1 cellular context compared by ENCODE assay signal in the genomic region with DNA sequence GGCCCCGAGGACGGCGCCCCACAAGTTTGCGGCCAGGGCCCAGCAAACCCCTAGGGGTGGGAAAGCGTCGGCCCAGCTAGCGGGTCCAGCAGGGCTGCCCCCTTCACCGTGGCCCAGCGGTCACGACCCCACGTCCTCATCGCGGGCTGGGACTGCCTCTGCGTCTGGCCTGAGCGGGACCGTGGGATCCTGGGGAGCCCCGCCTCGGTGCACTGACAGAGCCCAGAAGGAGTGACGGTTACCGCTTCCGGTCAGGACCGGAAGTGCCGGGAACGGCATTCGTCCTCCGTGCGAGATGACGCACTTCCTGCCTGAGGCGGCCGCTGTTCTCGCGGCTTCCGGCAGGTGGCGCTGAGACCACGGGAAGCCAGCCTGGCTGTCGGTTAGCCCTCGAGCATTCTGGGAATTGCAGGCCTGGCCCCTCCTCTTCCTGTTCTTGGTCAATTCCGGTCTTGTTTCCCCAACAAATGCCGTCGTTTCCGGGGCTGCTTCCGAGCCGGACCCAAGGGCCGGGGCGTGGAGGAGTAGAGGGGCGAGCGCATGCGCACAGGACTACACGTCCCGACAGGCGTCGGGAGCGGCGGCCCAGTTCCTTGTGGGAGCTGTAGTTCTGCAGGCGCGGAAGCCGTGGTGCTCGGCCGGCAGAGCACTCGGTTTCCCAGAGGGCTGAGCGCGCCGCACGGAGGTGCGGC.
TF ChIP-seq lines count a peak whose summit lies in the region.

TSSC4 (plus strand) TSS at position 682 of the 692 bp plus-strand sequence. CDS start 1,884 bp downstream, outside the sequence.

TF ChIP-seq in WTC11, 78 proteins besides CTCF, POLR2A, EP300 and RAD21 (continued from another document and continues in another):
- TF ChIP-seq, protein P1, sequence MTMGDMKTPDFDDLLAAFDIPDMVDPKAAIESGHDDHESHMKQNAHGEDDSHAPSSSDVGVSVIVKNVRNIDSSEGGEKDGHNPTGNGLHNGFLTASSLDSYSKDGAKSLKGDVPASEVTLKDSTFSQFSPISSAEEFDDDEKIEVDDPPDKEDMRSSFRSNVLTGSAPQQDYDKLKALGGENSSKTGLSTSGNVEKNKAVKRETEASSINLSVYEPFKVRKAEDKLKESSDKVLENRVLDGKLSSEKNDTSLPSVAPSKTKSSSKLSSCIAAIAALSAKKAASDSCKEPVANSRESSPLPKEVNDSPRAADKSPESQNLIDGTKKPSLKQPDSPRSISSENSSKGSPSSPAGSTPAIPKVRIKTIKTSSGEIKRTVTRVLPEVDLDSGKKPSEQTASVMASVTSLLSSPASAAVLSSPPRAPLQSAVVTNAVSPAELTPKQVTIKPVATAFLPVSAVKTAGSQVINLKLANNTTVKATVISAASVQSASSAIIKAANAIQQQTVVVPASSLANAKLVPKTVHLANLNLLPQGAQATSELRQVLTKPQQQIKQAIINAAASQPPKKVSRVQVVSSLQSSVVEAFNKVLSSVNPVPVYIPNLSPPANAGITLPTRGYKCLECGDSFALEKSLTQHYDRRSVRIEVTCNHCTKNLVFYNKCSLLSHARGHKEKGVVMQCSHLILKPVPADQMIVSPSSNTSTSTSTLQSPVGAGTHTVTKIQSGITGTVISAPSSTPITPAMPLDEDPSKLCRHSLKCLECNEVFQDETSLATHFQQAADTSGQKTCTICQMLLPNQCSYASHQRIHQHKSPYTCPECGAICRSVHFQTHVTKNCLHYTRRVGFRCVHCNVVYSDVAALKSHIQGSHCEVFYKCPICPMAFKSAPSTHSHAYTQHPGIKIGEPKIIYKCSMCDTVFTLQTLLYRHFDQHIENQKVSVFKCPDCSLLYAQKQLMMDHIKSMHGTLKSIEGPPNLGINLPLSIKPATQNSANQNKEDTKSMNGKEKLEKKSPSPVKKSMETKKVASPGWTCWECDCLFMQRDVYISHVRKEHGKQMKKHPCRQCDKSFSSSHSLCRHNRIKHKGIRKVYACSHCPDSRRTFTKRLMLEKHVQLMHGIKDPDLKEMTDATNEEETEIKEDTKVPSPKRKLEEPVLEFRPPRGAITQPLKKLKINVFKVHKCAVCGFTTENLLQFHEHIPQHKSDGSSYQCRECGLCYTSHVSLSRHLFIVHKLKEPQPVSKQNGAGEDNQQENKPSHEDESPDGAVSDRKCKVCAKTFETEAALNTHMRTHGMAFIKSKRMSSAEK (CRISPR knock-in tag; IDR thresholded peaks at IDR 0.05; ENCODE audit: borderline replicate concordance), result no peak
- TF ChIP-seq NFE2L1 (CRISPR knock-in tag; IDR thresholded peaks at IDR 0.05), result no peak
- no peak for TF ChIP-seq JUN (CRISPR knock-in tag; IDR thresholded peaks at IDR 0.05)
- peak; percentile 88 for TF ChIP-seq GABPB1 (CRISPR knock-in tag; IDR thresholded peaks at IDR 0.05)
- TF ChIP-seq ZNF263 (CRISPR knock-in tag; IDR thresholded peaks at IDR 0.05; ENCODE audit: low read depth), result no peak
- no peak for TF ChIP-seq NR1H2 (CRISPR knock-in tag; IDR thresholded peaks at IDR 0.05)
- 0 out of 2 replicates have a peak, but pooled peaks have one; percentile 51 for TF ChIP-seq EMX1 (CRISPR knock-in tag; IDR thresholded peaks at IDR 0.05)
- TF ChIP-seq CREM (CRISPR knock-in tag; IDR thresholded peaks at IDR 0.05), result peak; percentile 94
- TF ChIP-seq MXD4 (CRISPR knock-in tag; IDR thresholded peaks at IDR 0.05; ENCODE audit: borderline replicate concordance), result no peak
- peak; percentile 90 for TF ChIP-seq ETV6 (CRISPR knock-in tag; IDR thresholded peaks at IDR 0.05)
- TF ChIP-seq ZNF512 (CRISPR knock-in tag; IDR thresholded peaks at IDR 0.05; ENCODE audit: borderline replicate concordance), result no peak
- TF ChIP-seq, protein P2, sequence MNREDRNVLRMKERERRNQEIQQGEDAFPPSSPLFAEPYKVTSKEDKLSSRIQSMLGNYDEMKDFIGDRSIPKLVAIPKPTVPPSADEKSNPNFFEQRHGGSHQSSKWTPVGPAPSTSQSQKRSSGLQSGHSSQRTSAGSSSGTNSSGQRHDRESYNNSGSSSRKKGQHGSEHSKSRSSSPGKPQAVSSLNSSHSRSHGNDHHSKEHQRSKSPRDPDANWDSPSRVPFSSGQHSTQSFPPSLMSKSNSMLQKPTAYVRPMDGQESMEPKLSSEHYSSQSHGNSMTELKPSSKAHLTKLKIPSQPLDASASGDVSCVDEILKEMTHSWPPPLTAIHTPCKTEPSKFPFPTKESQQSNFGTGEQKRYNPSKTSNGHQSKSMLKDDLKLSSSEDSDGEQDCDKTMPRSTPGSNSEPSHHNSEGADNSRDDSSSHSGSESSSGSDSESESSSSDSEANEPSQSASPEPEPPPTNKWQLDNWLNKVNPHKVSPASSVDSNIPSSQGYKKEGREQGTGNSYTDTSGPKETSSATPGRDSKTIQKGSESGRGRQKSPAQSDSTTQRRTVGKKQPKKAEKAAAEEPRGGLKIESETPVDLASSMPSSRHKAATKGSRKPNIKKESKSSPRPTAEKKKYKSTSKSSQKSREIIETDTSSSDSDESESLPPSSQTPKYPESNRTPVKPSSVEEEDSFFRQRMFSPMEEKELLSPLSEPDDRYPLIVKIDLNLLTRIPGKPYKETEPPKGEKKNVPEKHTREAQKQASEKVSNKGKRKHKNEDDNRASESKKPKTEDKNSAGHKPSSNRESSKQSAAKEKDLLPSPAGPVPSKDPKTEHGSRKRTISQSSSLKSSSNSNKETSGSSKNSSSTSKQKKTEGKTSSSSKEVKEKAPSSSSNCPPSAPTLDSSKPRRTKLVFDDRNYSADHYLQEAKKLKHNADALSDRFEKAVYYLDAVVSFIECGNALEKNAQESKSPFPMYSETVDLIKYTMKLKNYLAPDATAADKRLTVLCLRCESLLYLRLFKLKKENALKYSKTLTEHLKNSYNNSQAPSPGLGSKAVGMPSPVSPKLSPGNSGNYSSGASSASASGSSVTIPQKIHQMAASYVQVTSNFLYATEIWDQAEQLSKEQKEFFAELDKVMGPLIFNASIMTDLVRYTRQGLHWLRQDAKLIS (CRISPR knock-in tag; IDR thresholded peaks at IDR 0.05; ENCODE audit: borderline replicate concordance), result 0 out of 2 replicates have a peak, but pooled peaks have one; percentile 77
- TF ChIP-seq ZNF396 (CRISPR knock-in tag; IDR thresholded peaks at IDR 0.05; ENCODE audit: borderline replicate concordance), result no peak
- peak; percentile 72 for TF ChIP-seq PRRX2 (CRISPR knock-in tag; IDR thresholded peaks at IDR 0.05)
- TF ChIP-seq, protein P3, sequence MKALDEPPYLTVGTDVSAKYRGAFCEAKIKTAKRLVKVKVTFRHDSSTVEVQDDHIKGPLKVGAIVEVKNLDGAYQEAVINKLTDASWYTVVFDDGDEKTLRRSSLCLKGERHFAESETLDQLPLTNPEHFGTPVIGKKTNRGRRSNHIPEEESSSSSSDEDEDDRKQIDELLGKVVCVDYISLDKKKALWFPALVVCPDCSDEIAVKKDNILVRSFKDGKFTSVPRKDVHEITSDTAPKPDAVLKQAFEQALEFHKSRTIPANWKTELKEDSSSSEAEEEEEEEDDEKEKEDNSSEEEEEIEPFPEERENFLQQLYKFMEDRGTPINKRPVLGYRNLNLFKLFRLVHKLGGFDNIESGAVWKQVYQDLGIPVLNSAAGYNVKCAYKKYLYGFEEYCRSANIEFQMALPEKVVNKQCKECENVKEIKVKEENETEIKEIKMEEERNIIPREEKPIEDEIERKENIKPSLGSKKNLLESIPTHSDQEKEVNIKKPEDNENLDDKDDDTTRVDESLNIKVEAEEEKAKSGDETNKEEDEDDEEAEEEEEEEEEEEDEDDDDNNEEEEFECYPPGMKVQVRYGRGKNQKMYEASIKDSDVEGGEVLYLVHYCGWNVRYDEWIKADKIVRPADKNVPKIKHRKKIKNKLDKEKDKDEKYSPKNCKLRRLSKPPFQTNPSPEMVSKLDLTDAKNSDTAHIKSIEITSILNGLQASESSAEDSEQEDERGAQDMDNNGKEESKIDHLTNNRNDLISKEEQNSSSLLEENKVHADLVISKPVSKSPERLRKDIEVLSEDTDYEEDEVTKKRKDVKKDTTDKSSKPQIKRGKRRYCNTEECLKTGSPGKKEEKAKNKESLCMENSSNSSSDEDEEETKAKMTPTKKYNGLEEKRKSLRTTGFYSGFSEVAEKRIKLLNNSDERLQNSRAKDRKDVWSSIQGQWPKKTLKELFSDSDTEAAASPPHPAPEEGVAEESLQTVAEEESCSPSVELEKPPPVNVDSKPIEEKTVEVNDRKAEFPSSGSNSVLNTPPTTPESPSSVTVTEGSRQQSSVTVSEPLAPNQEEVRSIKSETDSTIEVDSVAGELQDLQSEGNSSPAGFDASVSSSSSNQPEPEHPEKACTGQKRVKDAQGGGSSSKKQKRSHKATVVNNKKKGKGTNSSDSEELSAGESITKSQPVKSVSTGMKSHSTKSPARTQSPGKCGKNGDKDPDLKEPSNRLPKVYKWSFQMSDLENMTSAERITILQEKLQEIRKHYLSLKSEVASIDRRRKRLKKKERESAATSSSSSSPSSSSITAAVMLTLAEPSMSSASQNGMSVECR (CRISPR knock-in tag; IDR thresholded peaks at IDR 0.05; ENCODE audit: borderline replicate concordance), result 0 out of 2 replicates have a peak, but pooled peaks have one; percentile 42
- no peak for TF ChIP-seq GTF2I (CRISPR knock-in tag; conservative IDR thresholded peaks at IDR 0.05)
- peak; percentile 55 for TF ChIP-seq ATF1 (CRISPR knock-in tag; IDR thresholded peaks at IDR 0.05)
- TF ChIP-seq E2F4 (CRISPR knock-in tag; IDR thresholded peaks at IDR 0.05; ENCODE audit: borderline replicate concordance, low read depth), result no peak
- TF ChIP-seq OVOL2 (CRISPR knock-in tag; IDR thresholded peaks at IDR 0.05; ENCODE audit: borderline replicate concordance), result no peak
- no peak for TF ChIP-seq ZNF121 (CRISPR knock-in tag; IDR thresholded peaks at IDR 0.05)
- TF ChIP-seq TCF7 (CRISPR knock-in tag; IDR thresholded peaks at IDR 0.05; ENCODE audit: low read depth), result no peak
- TF ChIP-seq E2F5 (CRISPR knock-in tag; IDR thresholded peaks at IDR 0.05), result no peak; the same call in 1 of the 2 replicates
- no peak for TF ChIP-seq SOX15 (CRISPR knock-in tag; IDR thresholded peaks at IDR 0.05)
- no peak for TF ChIP-seq ELF4 (CRISPR knock-in tag; IDR thresholded peaks at IDR 0.05; ENCODE audit: low read depth)
- peak; percentile 95 for TF ChIP-seq MYBL2 (CRISPR knock-in tag; IDR thresholded peaks at IDR 0.05)
- TF ChIP-seq E2F1 (CRISPR knock-in tag; IDR thresholded peaks at IDR 0.05), result no peak
- 0 out of 2 replicates have a peak, but pooled peaks have one; percentile 1 for TF ChIP-seq NFATC4 (CRISPR knock-in tag; IDR thresholded peaks at IDR 0.05)
- no peak for TF ChIP-seq PREB (CRISPR knock-in tag; IDR thresholded peaks at IDR 0.05; ENCODE audit: borderline replicate concordance)
- TF ChIP-seq ERG (CRISPR knock-in tag; IDR thresholded peaks at IDR 0.05), result peak; percentile 40; the same call in 1 of the 2 replicates
- TF ChIP-seq ZBTB21 (CRISPR knock-in tag; IDR thresholded peaks at IDR 0.05; ENCODE audit: borderline replicate concordance), result peak; percentile 99
